In genomic region chr18:79983793-79984192, GRCh38 we compare ENCODE assay signal across 18 cellular contexts. TPM values are rescaled to one million over a fixed set of nuclear protein-coding genes. Genes with fewer than 3 reads are reported as not detected.
DNase-seq lines count a peak whose midpoint lies in the region; ATAC-seq and TF ChIP-seq lines count a peak whose summit lies in the region.
"Had no signal": no experiment of that assay in that cellular context is flagged by ENCODE, and none has a peak within 500 bp of the region (broad histone marks: within the 10 kb centered on the region; RNA-seq: fewer than 3 reads in every experiment).

No MANE protein-coding gene starts in this region.

- WGBS in H9 (ENCODE audit: extremely low coverage, insufficient read length, low lambda C conversion rate), result no CpG with 5 or more reads among the region's 7 CpGs
- 85 to 98% methylated on average over 7 of the region's 7 CpGs for WGBS in upper lobe of left lung, 2 donors

- no peak overlapping the region for H2AK5ac ChIP-seq in H9 (ENCODE audit: insufficient read length, low read length)

- H3K4ac ChIP-seq in H9 (ENCODE audit: low read depth, low read length), result no peak overlapping the region

- peaks cover 0 to 21% (median 0%) of the 10 kb centered on the region in 4 donors for H3K36me3 ChIP-seq in upper lobe of left lung

- CTCF ChIA-PET in RWPE1 (lab: Yijun Ruan, JAX), result no interaction called here

- peaks cover 75% of the 10 kb centered on the region for H3K79me2 ChIP-seq in H9 (ENCODE audit: insufficient read depth, low read length)

- H3K14ac ChIP-seq in H9 (ENCODE audit: insufficient read depth, low read length), result no peak overlapping the region

- no peak overlapping the region for H3T11ph ChIP-seq in H9 (ENCODE audit: low read length)

- no peak overlapping the region for H3K23ac ChIP-seq in H9 (ENCODE audit: insufficient read length, low read depth, low read length)

- no peak overlapping the region for H4K8ac ChIP-seq in H9 (replicated peaks; ENCODE audit: insufficient read length, low read depth, low read length)

- H2BK12ac ChIP-seq in H9 (ENCODE audit: insufficient read length, low read depth, low read length), result no peak overlapping the region

- peak overlapping the region; percentile 73 to 76 for H3K4me3 Mint-ChIP-seq in activated T-cell treated with anti-CD3 and anti-CD28 coated beads, Interleukin-2, amount 50 U/mL, for 72 hours
- no peak overlapping the region for H3K4me3 Mint-ChIP-seq in H9
- no peak overlapping the region for H3K4me3 Mint-ChIP-seq in stimulated activated memory B cell treated with anti-CD40 and anti-IgM and Interleukin-4, amounts not matched to agents 10 μg/mL and 1 μg/mL and 100 μg/mL, for 72 hours
- H3K4me3 Mint-ChIP-seq: endodermal cell had no signal

- peaks cover 13% of the 10 kb centered on the region for H3K79me1 ChIP-seq in H9 (ENCODE audit: insufficient read depth, low read depth, low read length, poor library complexity, severe bottlenecking)

- H3K4me2 ChIP-seq in H9 (ENCODE audit: insufficient read depth, insufficient read length, low read length), result no peak overlapping the region

- peak overlapping the region; percentile 72 for H3K27ac Mint-ChIP-seq in activated T-cell treated with anti-CD3 and anti-CD28 coated beads, Interleukin-2, amount 50 U/mL, for 72 hours
- H3K27ac Mint-ChIP-seq in H9, result peak overlapping the region in 2 of 3 experiments; percentile 1 to 25; a peak in 1 of 7 replicates
- peak overlapping the region; percentile 26 for H3K27ac Mint-ChIP-seq in stimulated activated memory B cell treated with anti-CD40 and anti-IgM and Interleukin-4, amounts not matched to agents 10 μg/mL and 1 μg/mL and 100 μg/mL, for 72 hours
- H3K27ac Mint-ChIP-seq: endodermal cell had no signal

- POLR2A ChIA-PET in RWPE1 (lab: Yijun Ruan, JAX; ENCODE audit: low non-redundant PET), result no interaction called here

- no peak for TF ChIP-seq POLR2A in upper lobe of left lung (IDR thresholded peaks at IDR 0.05)

- H4K91ac ChIP-seq in H9 (ENCODE audit: insufficient read length, low read depth, low read length), result no peak overlapping the region

- H3K4me1 ChIP-seq in H9 (ENCODE audit: insufficient read depth, low read length) (no peaks in the 10 kb centered on the region), upper lobe of left lung (peaks cover 15 to 44% (median 25%) of the 10 kb centered on the region in 4 donors)
- H3K4me1 ChIP-seq: parathyroid adenoma had no signal

- H3K18ac ChIP-seq in H9 (ENCODE audit: insufficient read length, low read depth, low read length), result no peak overlapping the region

- H4K5ac ChIP-seq in H9 (ENCODE audit: insufficient read length, low read depth, low read length), result no peak overlapping the region

- H3K27me3 ChIP-seq in H9 (ENCODE audit: insufficient read depth, low read length), result no peaks in the 10 kb centered on the region
- H3K27me3 ChIP-seq in upper lobe of left lung, result no peaks in the 10 kb centered on the region
- H3K27me3 ChIP-seq: heart left ventricle, vagina had no signal

- ATAC-seq in activated T-cell treated with anti-CD3 and anti-CD28 coated beads, Interleukin-2, amount 50 U/mL, for 72 hours (replicated peaks in 1 of 2), result peak in 1 of 2 donors; percentile 16
- no peak for ATAC-seq in stimulated activated memory B cell treated with anti-CD40 and anti-IgM and Interleukin-4, amounts not matched to agents 10 μg/mL and 1 μg/mL and 100 μg/mL, for 72 hours
- no peak for ATAC-seq in upper lobe of left lung (ENCODE audit: low FRiP score in 2 of 2)
- ATAC-seq: heart left ventricle had no signal

- H2BK15ac ChIP-seq in H9 (ENCODE audit: low read depth, low read length), result no peak overlapping the region

- H3K23me2 ChIP-seq in H9 (ENCODE audit: insufficient read length, low read depth, low read length, poor library complexity, severe bottlenecking), result peaks cover 7% of the 10 kb centered on the region

- no peak overlapping the region for H2BK20ac ChIP-seq in H9 (ENCODE audit: low read depth, low read length, poor library complexity, severe bottlenecking)

- DNase-seq in activated T-cell treated with anti-CD3 and anti-CD28 coated beads, Interleukin-2, amount 50 U/mL, for 72 hours, result peak; percentile 7 to 32
- no peak for DNase-seq in activated T-cell treated with anti-CD3 and anti-CD28 coated beads for 4 hours
- DNase-seq in H9, result no peak
- peak; percentile 53 for DNase-seq in astrocyte of the hippocampus (ENCODE audit: low read depth, low spot score)
- DNase-seq in nucleus accumbens (lab: John Stamatoyannopoulos, UW), result no peak
- no peak for DNase-seq in RWPE1 (ENCODE audit: low spot score)
- DNase-seq in upper lobe of left lung, result no peak
- DNase-seq: endodermal cell; heart left ventricle; NCI-H1417 treated with DMSO at 0.1 percent for 48 hours; NCI-H2171; NCI-H69; OCI-M1; stimulated activated CD4-positive, alpha-beta T cell treated with anti-CD3 and anti-CD28 coated beads, Interleukin-2, amount 100 ng/mL, for 24 hours had no signal

- peaks cover 8 to 13% of the 10 kb centered on the region in 2 donors for H3K36me3 Mint-ChIP-seq in activated T-cell treated with anti-CD3 and anti-CD28 coated beads, Interleukin-2, amount 50 U/mL, for 72 hours (ENCODE audit: insufficient read depth in 2 of 2)
- peaks cover 30 to 47% (median 42%) of the 10 kb centered on the region in 3 experiments for H3K36me3 Mint-ChIP-seq in H9 (ENCODE audit: insufficient read depth in 1 of 3, low read depth in 3 of 3)
- H3K36me3 Mint-ChIP-seq in stimulated activated memory B cell treated with anti-CD40 and anti-IgM and Interleukin-4, amounts not matched to agents 10 μg/mL and 1 μg/mL and 100 μg/mL, for 72 hours, result peaks cover 42% of the 10 kb centered on the region

- no peak overlapping the region for H2BK5ac ChIP-seq in H9 (ENCODE audit: insufficient read length, low read length)

- peaks cover 77% of the 10 kb centered on the region for H3K4me1 Mint-ChIP-seq in activated T-cell treated with anti-CD3 and anti-CD28 coated beads, Interleukin-2, amount 50 U/mL, for 72 hours (ENCODE audit: low read depth)
- peaks cover 9 to 12% of the 10 kb centered on the region in 2 experiments for H3K4me1 Mint-ChIP-seq in H9
- peaks cover 63% of the 10 kb centered on the region for H3K4me1 Mint-ChIP-seq in stimulated activated memory B cell treated with anti-CD40 and anti-IgM and Interleukin-4, amounts not matched to agents 10 μg/mL and 1 μg/mL and 100 μg/mL, for 72 hours

- no peak overlapping the region for H3K9ac ChIP-seq in H9 (ENCODE audit: extremely low read depth, insufficient read length, low read length)
- H3K9ac ChIP-seq: parathyroid adenoma had no signal

- H2BK120ac ChIP-seq in H9 (ENCODE audit: low read depth, low read length, poor library complexity, severe bottlenecking), result no peak overlapping the region

- H3K9me3 ChIP-seq in H9 (ENCODE audit: control insufficient read depth, low read depth, low read length) (no peaks in the 10 kb centered on the region), upper lobe of left lung (no peaks in the 10 kb centered on the region)
- H3K9me3 ChIP-seq: heart left ventricle, vagina had no signal

- TF ChIP-seq EP300 in upper lobe of left lung (IDR thresholded peaks at IDR 0.05), result no peak

- H4K20me1 ChIP-seq in H9 (ENCODE audit: control insufficient read depth, insufficient read depth, insufficient read length), result no peaks in the 10 kb centered on the region

- H3K27ac ChIP-seq in H9 (ENCODE audit: insufficient read length, low read depth, low read length) (no peak overlapping the region), RWPE1 (no peak overlapping the region), upper lobe of left lung (peak overlapping the region in 1 of 4 donors; percentile 41)
- H3K27ac ChIP-seq: parathyroid adenoma, vagina had no signal

- H3K27me3 Mint-ChIP-seq in activated T-cell treated with anti-CD3 and anti-CD28 coated beads, Interleukin-2, amount 50 U/mL, for 72 hours (ENCODE audit: low read depth), result no peaks in the 10 kb centered on the region
- no peaks in the 10 kb centered on the region for H3K27me3 Mint-ChIP-seq in H9 (ENCODE audit: low read depth)
- no peaks in the 10 kb centered on the region for H3K27me3 Mint-ChIP-seq in stimulated activated memory B cell treated with anti-CD40 and anti-IgM and Interleukin-4, amounts not matched to agents 10 μg/mL and 1 μg/mL and 100 μg/mL, for 72 hours

- no peak overlapping the region for H3K4me3 ChIP-seq in upper lobe of left lung
- H3K4me3 ChIP-seq: heart left ventricle, vagina had no signal

- no peak overlapping the region for H3K56ac ChIP-seq in H9 (ENCODE audit: insufficient read length, low read depth, low read length)

- no peaks in the 10 kb centered on the region for H3K9me3 Mint-ChIP-seq in activated T-cell treated with anti-CD3 and anti-CD28 coated beads, Interleukin-2, amount 50 U/mL, for 72 hours
- H3K9me3 Mint-ChIP-seq in H9, result no peaks in the 10 kb centered on the region
- H3K9me3 Mint-ChIP-seq in stimulated activated memory B cell treated with anti-CD40 and anti-IgM and Interleukin-4, amounts not matched to agents 10 μg/mL and 1 μg/mL and 100 μg/mL, for 72 hours, result no peaks in the 10 kb centered on the region
- H3K9me3 Mint-ChIP-seq: endodermal cell had no signal

- TF ChIP-seq CTCF in H9 (conservative IDR thresholded peaks at IDR 0.05) (no peak), RWPE1 (conservative IDR thresholded peaks at IDR 0.05; ENCODE audit: low read depth) (no peak), upper lobe of left lung (IDR thresholded peaks at IDR 0.05) (no peak)

- H2AFZ ChIP-seq in H9 (ENCODE audit: low read length), result no peak overlapping the region
- H2AFZ ChIP-seq: parathyroid adenoma had no signal

RNA-seq across cellular contexts. Expression of gene TXNL4A, which starts 4.6 kb away (rescaled TPM):
- total RNA-seq in activated T-cell treated with anti-CD3 and anti-CD28 coated beads, Interleukin-2, amount 50 U/mL, for 72 hours, result 100 to 1,000 TPM in 1 of 2 donors, 10 to 100 TPM in 1; 92.9 to 105 TPM
- total RNA-seq in H9 (2021) (163 and 164 TPM in 2 replicates), upper lobe of left lung (100 to 1,000 TPM in 1 of 6 donors, 10 to 100 TPM in 5; 11.5 to 101 (median 27.8) TPM)

RNA-seq across cellular contexts. Expression of gene HSBP1L1, which starts 19.4 kb away (rescaled TPM):
- total RNA-seq in activated T-cell treated with anti-CD3 and anti-CD28 coated beads, Interleukin-2, amount 50 U/mL, for 72 hours, result 10 to 100 TPM; 11.2 to 11.8 TPM
- total RNA-seq in H9 (2021) (0.46 TPM in 1 of 2 replicates, not detected in the other), upper lobe of left lung (10 to 100 TPM; 32.1 to 80.7 (median 43.8) TPM)
- total RNA-seq: myocyte had no signal

RNA-seq across cellular contexts. Expression of gene SLC66A2, which starts 32.3 kb away (rescaled TPM):
- 10 to 100 TPM; 35.1 to 40.1 TPM for total RNA-seq in activated T-cell treated with anti-CD3 and anti-CD28 coated beads, Interleukin-2, amount 50 U/mL, for 72 hours
- total RNA-seq in H9 (2021) (10.3 and 13.0 TPM in 2 replicates), upper lobe of left lung (10 to 100 TPM; 37.6 to 90.7 (median 66.5) TPM)

RNA-seq across cellular contexts. Expression of gene RBFA, which starts 50.4 kb away (rescaled TPM):
- total RNA-seq in activated T-cell treated with anti-CD3 and anti-CD28 coated beads, Interleukin-2, amount 50 U/mL, for 72 hours, result 10 to 100 TPM; 13.9 to 17.7 TPM
- total RNA-seq in H9 (2021) (39.4 and 42.5 TPM in 2 replicates), upper lobe of left lung (10 to 100 TPM; 19.2 to 32.5 (median 24.5) TPM)

Comparison
In these comparisons a context has a peak if more than half of its experiments do, and no peak if none do; other contexts are left out.
1. DNase-seq: peak in activated T-cell treated with anti-CD3 and anti-CD28 coated beads, Interleukin-2, amount 50 U/mL, for 72 hours (2 of 2) and astrocyte of the hippocampus (single experiment); none in activated T-cell treated with anti-CD3 and anti-CD28 coated beads for 4 hours (single experiment), H9 (single experiment), nucleus accumbens (0 of 56), RWPE1 (single experiment) and upper lobe of left lung (0 of 2).
2. H3K27ac Mint-ChIP-seq: peak in every context shown above with its lines; median percentile 72 in activated T-cell treated with anti-CD3 and anti-CD28 coated beads, Interleukin-2, amount 50 U/mL, for 72 hours; 26 in stimulated activated memory B cell treated with anti-CD40 and anti-IgM and Interleukin-4, amounts not matched to agents 10 μg/mL and 1 μg/mL and 100 μg/mL, for 72 hours; 13 in H9.
3. H3K4me3 Mint-ChIP-seq: peak in activated T-cell treated with anti-CD3 and anti-CD28 coated beads, Interleukin-2, amount 50 U/mL, for 72 hours (2 of 2); none in H9 (0 of 2) and stimulated activated memory B cell treated with anti-CD40 and anti-IgM and Interleukin-4, amounts not matched to agents 10 μg/mL and 1 μg/mL and 100 μg/mL, for 72 hours (single experiment).